Comparison of ENCODE assay signal across 10 cellular contexts in the genomic region with DNA sequence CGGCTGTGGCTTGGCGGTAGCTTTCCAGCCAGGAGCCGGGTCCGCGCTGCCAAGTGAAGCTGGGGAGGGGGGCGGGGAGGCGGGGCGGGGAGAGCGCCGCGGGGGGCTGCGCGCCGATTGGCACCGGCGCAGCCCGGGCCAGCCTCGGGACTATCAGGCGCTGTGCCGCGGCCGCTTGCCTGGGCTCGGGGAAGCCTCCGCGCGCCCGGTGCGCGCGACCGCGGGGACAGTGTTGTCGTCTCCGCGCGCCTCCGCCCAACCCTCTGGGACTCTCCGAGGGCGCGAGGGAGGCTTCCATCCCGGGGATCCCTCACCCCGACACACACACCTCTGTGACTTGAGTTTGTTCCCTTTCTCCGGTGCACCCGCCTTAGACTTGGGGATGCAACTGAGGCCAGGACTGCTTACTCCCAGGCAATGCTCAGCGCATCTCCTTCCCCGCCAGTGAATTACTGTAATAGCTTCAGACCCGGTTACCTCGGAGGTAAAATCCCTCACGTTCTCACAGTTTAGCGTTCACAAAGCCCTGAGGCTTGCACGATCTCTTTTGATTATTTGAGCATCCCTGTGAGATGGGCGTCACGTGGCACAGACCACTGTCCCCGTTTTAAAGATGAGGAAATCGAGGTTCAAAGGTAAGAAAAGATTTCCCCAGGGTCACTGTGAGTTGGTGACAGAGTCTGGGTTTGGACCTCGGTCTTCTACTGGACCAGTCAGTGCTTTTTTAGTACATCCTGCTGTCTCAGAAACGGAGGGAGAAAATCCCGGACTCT. TPM values are rescaled to one million over a fixed set of nuclear protein-coding genes. Genes with fewer than 3 reads are reported as not detected.
DNase-seq lines count a peak whose midpoint lies in the region; ATAC-seq and TF ChIP-seq lines count a peak whose summit lies in the region.
"Had no signal": no experiment of that assay in that cellular context is flagged by ENCODE, and none has a peak within 500 bp of the region (broad histone marks: within the 10 kb centered on the region; RNA-seq: fewer than 3 reads in every experiment).

A gene (minus strand): TSS at position 26 of the 773 bp plus-strand sequence. CDS start 92 bp downstream, outside the sequence.

- DNase-seq in CD4-positive, alpha-beta memory T cell = no peak
- DNase-seq in M059J (ENCODE audit: low read depth) (peak; percentile 33), T47D (ENCODE audit: low read depth in 1 of 2, low spot score in 1 of 2) (peak; percentile 48 to 71), mucosa of descending colon (no peak), H4 (ENCODE audit: low spot score) (no peak), activated gamma-delta T cell treated with Interleukin-2 at 50 U/mL for 16 hours (no peak), COLO829 (ENCODE audit: low spot score) (no peak)

- no peak within 1 kb of the TSS for H3K4me3 ChIP-seq in CD4-positive, alpha-beta memory T cell (ENCODE audit: low read length in 2 of 2)
- no peak within 1 kb of the TSS for H3K4me3 ChIP-seq in mucosa of descending colon
- H3K4me3 ChIP-seq: lung had no signal

- no peaks in the 10 kb centered on the region for H3K36me3 Mint-ChIP-seq in CD4-positive, alpha-beta memory T cell

- CTCF ChIA-PET in CD4-positive, alpha-beta memory T cell (lab: Charles Lee; ENCODE audit: partially characterized antibody) = no interaction called here

- ATAC-seq in mucosa of descending colon (peak; percentile 42), HG02678 (IDR thresholded peaks at IDR 0.05; ENCODE audit: unreplicated experiment) (no peak)

- no peak for TF ChIP-seq CTCF in mucosa of descending colon (IDR thresholded peaks at IDR 0.05)

- H3K4me1 ChIP-seq in CD4-positive, alpha-beta memory T cell (ENCODE audit: insufficient read depth, low read length) = peaks cover 16% of the 10 kb centered on the region
- H3K4me1 ChIP-seq in mucosa of descending colon (ENCODE audit: low read depth) = peaks cover 9% of the 10 kb centered on the region

- intact Hi-C loops in CD4-positive, alpha-beta memory T cell (cut with micrococcal nuclease) = no loop called here
- intact Hi-C loops in mucosa of descending colon (cut with DNase I, micrococcal nuclease) = no loop called here

- in situ Hi-C loops in T47D (cut with HindIII; ENCODE audit: low pct_unique_long_range_greater_than_20kb, low sequenced_read_pairs) = no loop called here

- H3K27ac ChIP-seq in CD4-positive, alpha-beta memory T cell (ENCODE audit: low read depth, low read length) = no peak within 1 kb of the TSS

- no peaks in the 10 kb centered on the region for H3K9me3 Mint-ChIP-seq in CD4-positive, alpha-beta memory T cell

- POLR2A ChIA-PET in CD4-positive, alpha-beta memory T cell (lab: Charles Lee; ENCODE audit: partially characterized antibody) = no interaction called here

- H3K9me3 ChIP-seq in CD4-positive, alpha-beta memory T cell (ENCODE audit: control insufficient read depth in 1 of 2, low read length in 2 of 2) = no peaks in the 10 kb centered on the region
- no peaks in the 10 kb centered on the region for H3K9me3 ChIP-seq in mucosa of descending colon

- peaks cover 11 to 33% (median 21%) of the 10 kb centered on the region in 4 donors for H3K4me1 Mint-ChIP-seq in CD4-positive, alpha-beta memory T cell

- H3K27me3 Mint-ChIP-seq in CD4-positive, alpha-beta memory T cell = peaks cover 67% of the 10 kb centered on the region in 2 donors

- H3K27me3 ChIP-seq in CD4-positive, alpha-beta memory T cell (ENCODE audit: insufficient read depth, low read length) = peaks cover 41% of the 10 kb centered on the region

- no peaks in the 10 kb centered on the region for H3K36me3 ChIP-seq in CD4-positive, alpha-beta memory T cell (ENCODE audit: insufficient read depth, low read length)
- H3K36me3 ChIP-seq in mucosa of descending colon (ENCODE audit: low read depth) = no peaks in the 10 kb centered on the region

- H3K4me3 Mint-ChIP-seq in CD4-positive, alpha-beta memory T cell = peak within 1 kb of the TSS; percentile 20 to 72 (median 61)

- no peak within 1 kb of the TSS for H3K27ac Mint-ChIP-seq in CD4-positive, alpha-beta memory T cell

RNA-seq across cellular contexts. Expression of the gene that starts here (rescaled TPM):
- not detected for total RNA-seq in CD4-positive, alpha-beta memory T cell
- polyA plus RNA-seq in CD4-positive, alpha-beta memory T cell = not detected
- 0.02 and 0.30 TPM in 2 replicates for total RNA-seq in M059J (2014; rRNA removed; shearing (Covaris generic))
- total RNA-seq in mucosa of descending colon = not detected
- 0.02 TPM in 1 of 2 replicates, not detected in the other for total RNA-seq in H4 (2014; rRNA removed; shearing (Covaris generic))
- total RNA-seq: subcutaneous adipose tissue had no signal

Comparison
In these comparisons a context has a peak if more than half of its experiments do, and no peak if none do; other contexts are left out.
1. Peak in DNase-seq in M059J; RNA of the gene not detected or under 1 TPM.
2. Peak in ATAC-seq in mucosa of descending colon; RNA of the gene not detected or under 1 TPM.
3. DNase-seq: peak in T47D (2 of 2); none in CD4-positive, alpha-beta memory T cell (0 of 5), mucosa of descending colon (0 of 3), H4 (single experiment), activated gamma-delta T cell treated with Interleukin-2 at 50 U/mL for 16 hours (single experiment) and COLO829 (single experiment).